9 cellular contexts compared by ENCODE assay signal in the genomic region with DNA sequence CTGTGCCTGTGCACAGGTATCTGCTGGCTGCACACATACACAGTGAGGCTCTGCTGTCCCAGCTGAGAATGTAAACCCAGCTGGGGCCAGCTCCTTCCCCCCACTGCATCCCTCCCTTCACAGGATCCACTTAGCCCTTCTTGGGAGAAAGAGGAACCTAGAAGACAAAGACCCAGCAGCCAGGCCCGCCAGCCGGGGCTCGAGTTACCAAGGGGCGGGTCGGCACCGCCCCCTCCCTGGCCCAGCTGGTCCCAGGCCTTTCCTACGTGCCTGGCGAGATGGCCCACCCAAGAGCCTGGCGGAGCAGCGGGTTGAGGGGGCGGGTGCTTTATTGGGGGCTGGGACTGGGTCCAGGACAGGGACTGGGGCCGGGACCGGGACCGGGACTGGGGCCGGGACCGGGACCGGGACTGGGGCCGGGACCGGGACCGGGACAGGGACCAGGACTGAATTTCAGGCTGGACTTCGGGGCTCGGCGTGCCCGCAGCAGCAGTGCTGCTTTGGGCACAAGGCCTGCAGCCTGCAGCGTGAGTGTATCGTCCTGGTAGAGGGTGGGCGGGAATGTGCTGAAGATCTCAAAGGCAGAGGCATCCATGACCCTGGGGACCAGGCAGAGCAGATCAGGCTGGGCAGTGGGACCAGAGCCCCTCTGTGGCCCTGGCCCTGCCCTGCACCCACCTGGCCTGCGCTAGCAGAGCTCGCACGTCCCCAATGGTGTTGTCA. TPM values are rescaled to one million over a fixed set of nuclear protein-coding genes. Genes with fewer than 3 reads are reported as not detected.
DNase-seq lines count a peak whose midpoint lies in the region; ATAC-seq, FAIRE-seq and TF ChIP-seq lines count a peak whose summit lies in the region.
"Had no signal": no experiment of that assay in that cellular context is flagged by ENCODE, and none has a peak within 500 bp of the region (broad histone marks: within the 10 kb centered on the region; RNA-seq: fewer than 3 reads in every experiment).

No MANE protein-coding gene starts in this region.

- H3K9me3 ChIP-seq in left lung, result no peaks in the 10 kb centered on the region

- peaks cover 90% of the 10 kb centered on the region for H3K4me1 Mint-ChIP-seq in activated naive CD4-positive, alpha-beta T cell treated with anti-CD3 and anti-CD28 coated beads, Interleukin-2, amount 10 ng/mL, durations not matched to agents 7 days and 5 days
- peaks cover 90% of the 10 kb centered on the region for H3K4me1 Mint-ChIP-seq in activated T-cell treated with anti-CD3 and anti-CD28 coated beads, Interleukin-2, amount 50 U/mL, for 24 hours (ENCODE audit: low read depth)
- H3K4me1 Mint-ChIP-seq in type B pancreatic cell (ENCODE audit: unreplicated experiment), result peaks cover 36% of the 10 kb centered on the region

- no peak for FAIRE-seq in RCC 7860 (lab: Jason Lieb, UNC)

- H3K36me3 Mint-ChIP-seq in activated naive CD4-positive, alpha-beta T cell treated with anti-CD3 and anti-CD28 coated beads, Interleukin-2, amount 10 ng/mL, durations not matched to agents 7 days and 5 days, result peaks cover 58% of the 10 kb centered on the region
- peaks cover 85% of the 10 kb centered on the region for H3K36me3 Mint-ChIP-seq in activated T-cell treated with anti-CD3 and anti-CD28 coated beads, Interleukin-2, amount 50 U/mL, for 24 hours (ENCODE audit: low read depth)
- peaks cover 8% of the 10 kb centered on the region for H3K36me3 Mint-ChIP-seq in type B pancreatic cell

- H3K9me3 Mint-ChIP-seq in activated naive CD4-positive, alpha-beta T cell treated with anti-CD3 and anti-CD28 coated beads, Interleukin-2, amount 10 ng/mL, durations not matched to agents 7 days and 5 days, result no peaks in the 10 kb centered on the region
- H3K9me3 Mint-ChIP-seq in activated T-cell treated with anti-CD3 and anti-CD28 coated beads, Interleukin-2, amount 50 U/mL, for 24 hours, result no peaks in the 10 kb centered on the region
- no peaks in the 10 kb centered on the region for H3K9me3 Mint-ChIP-seq in type B pancreatic cell

- ATAC-seq in left lung, result no peak

- peak overlapping the region; percentile 98 for H3K27ac Mint-ChIP-seq in activated naive CD4-positive, alpha-beta T cell treated with anti-CD3 and anti-CD28 coated beads, Interleukin-2, amount 10 ng/mL, durations not matched to agents 7 days and 5 days
- H3K27ac Mint-ChIP-seq in activated T-cell treated with anti-CD3 and anti-CD28 coated beads, Interleukin-2, amount 50 U/mL, for 24 hours, result peak overlapping the region; percentile 98
- peak overlapping the region; percentile 85 for H3K27ac Mint-ChIP-seq in type B pancreatic cell

- no peak for DNase-seq in activated naive CD4-positive, alpha-beta T cell treated with anti-CD3 and anti-CD28 coated beads, Interleukin-2, amount 10 ng/mL, durations not matched to agents 7 days and 5 days
- no peak for DNase-seq in activated naive CD4-positive, alpha-beta T cell (lab: John Stamatoyannopoulos, UW)
- no peak for DNase-seq in activated T-cell treated with anti-CD3 and anti-CD28 coated beads, Interleukin-2, amount 50 U/mL, for 24 hours
- DNase-seq in iPS-NIHi7 (ENCODE audit: extremely low spot score), result peak; percentile 88
- DNase-seq in type B pancreatic cell (ENCODE audit: extremely low spot score, unreplicated experiment), result no peak
- no peak for DNase-seq in RCC 7860 (ENCODE audit: low spot score)
- no peak for DNase-seq in left lung
- no peak for DNase-seq in glomerular visceral epithelial cell (ENCODE audit: extremely low spot score)

- intact Hi-C loops in left lung (cut with DNase I), result loop anchor here in 1 of 2 donors (5.0 kb wide), 1 partner anchor 40 kb away; no protein-coding TSS in a partner anchor

- peak overlapping the region in 1 of 2 donors; percentile 98 for H3K4me3 ChIP-seq in left lung

- no peaks in the 10 kb centered on the region for H3K27me3 Mint-ChIP-seq in activated naive CD4-positive, alpha-beta T cell treated with anti-CD3 and anti-CD28 coated beads, Interleukin-2, amount 10 ng/mL, durations not matched to agents 7 days and 5 days
- no peaks in the 10 kb centered on the region for H3K27me3 Mint-ChIP-seq in activated T-cell treated with anti-CD3 and anti-CD28 coated beads, Interleukin-2, amount 50 U/mL, for 24 hours
- H3K27me3 Mint-ChIP-seq in type B pancreatic cell, result no peaks in the 10 kb centered on the region

- H3K27ac ChIP-seq in left lung, result peak overlapping the region in 1 of 2 donors; percentile 98

- no peak for TF ChIP-seq CTCF in type B pancreatic cell (conservative IDR thresholded peaks at IDR 0.05)
- TF ChIP-seq CTCF in left lung (IDR thresholded peaks at IDR 0.05), result no peak

- H3K27me3 ChIP-seq in left lung, result no peaks in the 10 kb centered on the region

- H3K36me3 ChIP-seq in left lung, result peaks cover 0 to 36% of the 10 kb centered on the region in 2 donors

- H3K4me1 ChIP-seq in left lung, result peaks cover 38 to 91% of the 10 kb centered on the region in 2 donors

- CTCF ChIA-PET in activated naive CD4-positive, alpha-beta T cell treated with anti-CD3 and anti-CD28 coated beads, Interleukin-2, amount 10 ng/mL, durations not matched to agents 7 days and 5 days (lab: Charles Lee), result interaction anchor here (18.0 kb wide), 1 partner anchor 41 kb away, joined by 632 read pairs; the partner anchor contains the start of gene CD52

- H3K4me3 Mint-ChIP-seq in activated naive CD4-positive, alpha-beta T cell treated with anti-CD3 and anti-CD28 coated beads, Interleukin-2, amount 10 ng/mL, durations not matched to agents 7 days and 5 days, result peak overlapping the region; percentile 91
- H3K4me3 Mint-ChIP-seq in activated T-cell treated with anti-CD3 and anti-CD28 coated beads, Interleukin-2, amount 50 U/mL, for 24 hours, result peak overlapping the region; percentile 87
- H3K4me3 Mint-ChIP-seq in type B pancreatic cell, result peak overlapping the region; percentile 84

RNA-seq across cellular contexts. Expression of gene SH3BGRL3, which starts 2.2 kb away (rescaled TPM):
- total RNA-seq in type B pancreatic cell (ENCODE audit: low replicate concordance) (78.1 and 105 TPM in 2 replicates), left lung (100 to 1,000 TPM; 210 to 347 TPM)

RNA-seq across cellular contexts. Expression of gene UBXN11, which starts 24.3 kb away (rescaled TPM):
- total RNA-seq in type B pancreatic cell (ENCODE audit: low replicate concordance) (27.1 and 50.5 TPM in 2 replicates), left lung (10 to 100 TPM; 24.0 to 43.1 TPM)

RNA-seq across cellular contexts. Expression of gene CD52, which starts 35.6 kb away (rescaled TPM):
- total RNA-seq in type B pancreatic cell (ENCODE audit: low replicate concordance), result 0.75 and 0.93 TPM in 2 replicates
- total RNA-seq in left lung, result 100 to 1,000 TPM in 1 of 2 donors, 10 to 100 TPM in 1; 96.7 to 170 TPM
- total RNA-seq: renal cortical epithelial cell had no signal

RNA-seq across cellular contexts. Expression of gene CEP85, which starts 48.1 kb away (rescaled TPM):
- 15.9 and 26.8 TPM in 2 replicates for total RNA-seq in type B pancreatic cell (ENCODE audit: low replicate concordance)
- total RNA-seq in left lung, result 10 to 100 TPM; 12.1 to 13.6 TPM

Comparison
In these comparisons a context has a peak if more than half of its experiments do, and no peak if none do; other contexts are left out.
1. RNA of gene CD52, which starts 35.6 kb away (total RNA-seq): 96.7 to 170 TPM in left lung; 0.75 to 0.93 TPM in type B pancreatic cell; every median in the first group is over 10 times any median in the second.
2. Peak in every context shown above with its lines, with median percentiles within 50 percentile points of each other: H3K27ac Mint-ChIP-seq and H3K4me3 Mint-ChIP-seq.